29 cellular contexts compared by ENCODE assay signal in the genomic region with DNA sequence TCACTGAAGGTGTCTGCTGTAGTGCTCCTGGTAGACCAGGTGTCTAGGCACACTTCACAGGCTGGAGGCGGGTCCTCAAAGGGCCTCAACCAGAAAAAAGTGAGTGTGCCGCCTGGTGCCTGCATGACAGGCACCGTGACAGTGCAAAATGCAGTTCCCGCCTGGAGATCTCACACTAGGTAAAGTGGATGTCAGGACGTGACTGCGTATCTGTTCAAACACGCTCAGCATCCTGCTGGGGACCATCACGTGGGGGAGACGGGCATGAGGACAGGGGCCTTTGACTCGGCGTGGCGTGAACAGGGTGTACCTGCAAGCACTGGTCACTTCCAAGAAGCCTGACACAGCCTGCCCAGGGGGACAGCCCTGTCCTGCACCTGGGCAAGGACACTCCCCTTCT.
"Had no signal": no experiment of that assay in that cellular context is flagged by ENCODE, and none has a peak within 500 bp of the region (broad histone marks: within the 10 kb centered on the region; RNA-seq: fewer than 3 reads in every experiment).

No MANE protein-coding gene starts in this region.

- DNase-seq: activated CD4-positive, alpha-beta T cell treated with anti-CD3 and anti-CD28 coated beads for 1 hour; activated CD4-positive, alpha-beta T cell treated with anti-CD3 and anti-CD28 coated beads for 4 hours; activated CD4-positive, alpha-beta T cell treated with anti-CD3 and anti-CD28 coated beads, Interleukin-2, amount 10 ng/mL, durations not matched to agents 7 days and 5 days; activated CD4-positive, alpha-beta T cell treated with anti-CD3 and anti-CD28 coated beads, Interleukin-2, amount 50 U/mL, for 4 hours; activated CD8-positive, alpha-beta memory T cell treated with anti-CD3 and anti-CD28 coated beads for 24 hours; activated CD8-positive, alpha-beta T cell treated with anti-CD3 and anti-CD28 coated beads for 36 hours; activated effector memory CD4-positive, alpha-beta T cell treated with anti-CD3 and anti-CD28 coated beads, Interleukin-2, amount 50 U/mL, for 16 hours; activated naive CD4-positive, alpha-beta T cell treated with anti-CD3 and anti-CD28 coated beads for 36 hours; activated naive CD8-positive, alpha-beta T cell treated with anti-CD3 and anti-CD28 coated beads for 36 hours; activated naive CD8-positive, alpha-beta T cell treated with anti-CD3 and anti-CD28 coated beads, Interleukin-2, amount 50 U/mL, for 24 hours; activated T-cell treated with anti-CD3 and anti-CD28 coated beads, Interleukin-2, amount 50 U/mL, for 4 hours; adrenal gland; amygdala; body of pancreas; central memory CD4-positive, alpha-beta T cell; cerebellar nuclear complex; colonic mucosa; effector CD8-positive, alpha-beta T cell; esophagus squamous epithelium; foreskin melanocyte; heart right ventricle; T-helper 2 cell had no signal

- H3K36me3 ChIP-seq: adrenal gland, colonic mucosa, esophagus squamous epithelium, gastroesophageal sphincter, heart right ventricle had no signal

- FAIRE-seq: endometrium, endothelial cell of umbilical vein had no signal

- ATAC-seq: activated CD8-positive, alpha-beta T cell treated with anti-CD3 and anti-CD28 coated beads for 36 hours; activated naive CD8-positive, alpha-beta T cell treated with anti-CD3 and anti-CD28 coated beads, Interleukin-2, amount 50 U/mL, for 24 hours; activated T-cell treated with anti-CD3 and anti-CD28 coated beads, Interleukin-2, amount 50 U/mL, for 4 hours; activated T-helper 17 cell treated with anti-CD3 and anti-CD28 coated beads, Interleukin-2, amount 50 U/mL, for 72 hours; body of pancreas; gastroesophageal sphincter; heart right ventricle; WTC11 had no signal

- H3K36me3 Mint-ChIP-seq: activated naive CD4-positive, alpha-beta T cell treated with anti-CD3 and anti-CD28 coated beads, Interleukin-2, amount 50 U/mL, for 24 hours; activated naive CD8-positive, alpha-beta T cell treated with anti-CD3 and anti-CD28 coated beads for 36 hours; WTC11 had no signal

- H3K27ac Mint-ChIP-seq: activated CD4-positive, alpha-beta T cell treated with anti-CD3 and anti-CD28 coated beads, Interleukin-2, amount 10 ng/mL, durations not matched to agents 7 days and 5 days; activated CD8-positive, alpha-beta T cell treated with anti-CD3 and anti-CD28 coated beads for 36 hours; activated naive CD4-positive, alpha-beta T cell treated with anti-CD3 and anti-CD28 coated beads for 36 hours; activated naive CD4-positive, alpha-beta T cell treated with anti-CD3 and anti-CD28 coated beads, Interleukin-2, amount 50 U/mL, for 24 hours; activated naive CD8-positive, alpha-beta T cell treated with anti-CD3 and anti-CD28 coated beads for 36 hours; activated naive CD8-positive, alpha-beta T cell treated with anti-CD3 and anti-CD28 coated beads, Interleukin-2, amount 50 U/mL, for 24 hours; activated T-helper 17 cell treated with anti-CD3 and anti-CD28 coated beads, Interleukin-2, amount 50 U/mL, for 72 hours; WTC11 had no signal

- H3K9me3 Mint-ChIP-seq: activated CD4-positive, alpha-beta T cell treated with anti-CD3 and anti-CD28 coated beads, Interleukin-2, amount 10 ng/mL, durations not matched to agents 7 days and 5 days; activated CD8-positive, alpha-beta T cell treated with anti-CD3 and anti-CD28 coated beads for 36 hours; activated naive CD4-positive, alpha-beta T cell treated with anti-CD3 and anti-CD28 coated beads for 36 hours; activated naive CD4-positive, alpha-beta T cell treated with anti-CD3 and anti-CD28 coated beads, Interleukin-2, amount 50 U/mL, for 24 hours; activated naive CD8-positive, alpha-beta T cell treated with anti-CD3 and anti-CD28 coated beads for 36 hours; activated naive CD8-positive, alpha-beta T cell treated with anti-CD3 and anti-CD28 coated beads, Interleukin-2, amount 50 U/mL, for 24 hours; activated T-cell treated with anti-CD3 and anti-CD28 coated beads, Interleukin-2, amount 50 U/mL, for 4 hours; activated T-helper 17 cell treated with anti-CD3 and anti-CD28 coated beads, Interleukin-2, amount 50 U/mL, for 72 hours had no signal

- H3K4me3 Mint-ChIP-seq: activated CD4-positive, alpha-beta T cell treated with anti-CD3 and anti-CD28 coated beads, Interleukin-2, amount 10 ng/mL, durations not matched to agents 7 days and 5 days; activated CD8-positive, alpha-beta T cell treated with anti-CD3 and anti-CD28 coated beads for 36 hours; activated naive CD4-positive, alpha-beta T cell treated with anti-CD3 and anti-CD28 coated beads for 36 hours; activated naive CD4-positive, alpha-beta T cell treated with anti-CD3 and anti-CD28 coated beads, Interleukin-2, amount 50 U/mL, for 24 hours; activated naive CD8-positive, alpha-beta T cell treated with anti-CD3 and anti-CD28 coated beads for 36 hours; activated naive CD8-positive, alpha-beta T cell treated with anti-CD3 and anti-CD28 coated beads, Interleukin-2, amount 50 U/mL, for 24 hours; activated T-cell treated with anti-CD3 and anti-CD28 coated beads, Interleukin-2, amount 50 U/mL, for 4 hours; activated T-helper 17 cell treated with anti-CD3 and anti-CD28 coated beads, Interleukin-2, amount 50 U/mL, for 72 hours; WTC11 had no signal

- H3K4me3 ChIP-seq: adrenal gland, body of pancreas, colonic mucosa, esophagus squamous epithelium, gastroesophageal sphincter, heart right ventricle had no signal

- H3K27me3 ChIP-seq: body of pancreas had no signal

- H3K9me3 ChIP-seq: adrenal gland, body of pancreas, colonic mucosa, esophagus squamous epithelium, gastroesophageal sphincter, heart right ventricle had no signal

- H3K4me1 ChIP-seq: adrenal gland, body of pancreas, colonic mucosa, esophagus squamous epithelium, gastroesophageal sphincter, heart right ventricle had no signal

- H3K27ac ChIP-seq: adrenal gland, body of pancreas, colonic mucosa, epithelial cell of prostate, esophagus squamous epithelium, gastroesophageal sphincter, heart right ventricle had no signal
